8 cellular contexts compared by ENCODE assay signal in genomic region chr2:174835797-174836255, GRCh38.
DNase-seq lines count a peak whose midpoint lies in the region; ATAC-seq and TF ChIP-seq lines count a peak whose summit lies in the region.

No MANE protein-coding gene starts in this region.

- H3K4me3 ChIP-seq in astrocyte of the cerebellum (ENCODE audit: low read depth, low read length) = no peak overlapping the region

- DNase-seq in astrocyte of the cerebellum (ENCODE audit: low read depth) (peak; percentile 97), hypothalamus (lab: John Stamatoyannopoulos, UW) (no peak), COLO668 (lab: John Stamatoyannopoulos, UW; ENCODE audit: unreplicated experiment) (no peak), NCI-H2029 (lab: John Stamatoyannopoulos, UW) (no peak)
- peak; percentile 3 to 51 for DNase-seq in stimulated activated CD4-positive, alpha-beta T cell treated with anti-CD3 and anti-CD28 coated beads, Interleukin-12 subunit alpha, Interleukin-12 subunit beta, amount 100 ng/mL, for 24 hours (ENCODE audit: low read depth in 2 of 2)

- in situ Hi-C loops in astrocyte of the cerebellum (cut with HindIII; ENCODE audit: low sequenced_read_pairs) = no loop called here

- ATAC-seq in GM19035 (IDR thresholded peaks at IDR 0.05; ENCODE audit: unreplicated experiment) = peak; percentile 50
- peak; percentile 67 for ATAC-seq in HG03439 (IDR thresholded peaks at IDR 0.05; ENCODE audit: unreplicated experiment)
- ATAC-seq in HG03108 (IDR thresholded peaks at IDR 0.05; ENCODE audit: unreplicated experiment) = no peak

- TF ChIP-seq CTCF in astrocyte of the cerebellum (IDR thresholded peaks at IDR 0.05; ENCODE audit: low read depth, low read length, missing control alignments) = no peak

Comparison
In these comparisons a context has a peak if more than half of its experiments do, and no peak if none do; other contexts are left out.
1. DNase-seq: peak in astrocyte of the cerebellum (single experiment) and stimulated activated CD4-positive, alpha-beta T cell treated with anti-CD3 and anti-CD28 coated beads, Interleukin-12 subunit alpha, Interleukin-12 subunit beta, amount 100 ng/mL, for 24 hours (2 of 2); none in hypothalamus (0 of 51), COLO668 (single experiment) and NCI-H2029 (single experiment).